In the genomic region with DNA sequence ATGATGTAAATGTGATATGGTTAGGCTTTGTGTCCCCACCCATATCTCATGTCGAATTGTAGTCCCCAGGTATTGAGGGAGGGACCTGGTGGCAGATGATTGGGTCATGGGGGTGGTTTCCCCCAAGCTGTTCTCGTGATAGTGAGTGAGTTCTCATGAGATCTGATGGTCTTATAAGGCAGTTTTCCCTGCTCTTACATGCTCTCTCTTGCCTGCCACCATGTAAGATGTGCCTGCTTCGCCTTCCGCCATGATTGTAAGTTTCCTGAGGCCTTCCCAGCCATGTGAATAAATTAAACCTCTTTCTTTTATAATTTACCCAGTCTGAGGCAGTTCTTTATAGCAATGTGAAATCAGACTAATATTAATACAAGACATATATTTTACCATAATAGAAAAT, we compare ENCODE assay signal across 33 cellular contexts. TPM values are rescaled to one million over a fixed set of nuclear protein-coding genes. Genes with fewer than 3 reads are reported as not detected.
"Had no signal": no experiment of that assay in that cellular context is flagged by ENCODE, and none has a peak within 500 bp of the region (broad histone marks: within the 10 kb centered on the region; RNA-seq: fewer than 3 reads in every experiment).

No MANE protein-coding gene starts in this region.

- H3K4me1 ChIP-seq: adrenal gland, ascending aorta, body of pancreas, breast epithelium had no signal

- H3K36me3 ChIP-seq: adrenal gland, ascending aorta, brain microvascular endothelial cell, breast epithelium, cardiac muscle cell had no signal

- H3K4me3 ChIP-seq: adrenal gland, ascending aorta, body of pancreas, breast epithelium, cardiac muscle cell had no signal

- H3K27ac ChIP-seq: adrenal gland, ascending aorta, body of pancreas, brain microvascular endothelial cell, breast epithelium, cardiac muscle cell had no signal

- H3K9me3 ChIP-seq: adrenal gland, ascending aorta, body of pancreas, breast epithelium had no signal

- H3K27me3 ChIP-seq: adrenal gland, ascending aorta, body of pancreas, brain microvascular endothelial cell, breast epithelium, cardiac muscle cell had no signal

- ATAC-seq: activated naive CD4-positive, alpha-beta T cell treated with anti-CD3 and anti-CD28 coated beads, Interleukin-2, amount 50 U/mL, for 72 hours; activated naive CD8-positive, alpha-beta T cell treated with anti-CD3 and anti-CD28 coated beads, Interleukin-2, amount 50 U/mL, for 24 hours; activated T-cell treated with anti-CD3 and anti-CD28 coated beads, Interleukin-2, amount 50 U/mL, for 4 hours; activated T-cell treated with anti-CD3 and anti-CD28 coated beads, Interleukin-2, amount 50 U/mL, for 72 hours; activated T-helper 17 cell treated with anti-CD3 and anti-CD28 coated beads, Interleukin-2, amount 50 U/mL, for 72 hours; body of pancreas had no signal

- FAIRE-seq: astrocyte, bronchial epithelial cell had no signal

- DNase-seq: activated effector memory CD4-positive, alpha-beta T cell treated with Interleukin-2 at 50 U/mL for 16 hours; activated gamma-delta T cell; activated gamma-delta T cell treated with Interleukin-2 at 50 U/mL for 16 hours; activated naive CD4-positive, alpha-beta T cell; activated naive CD4-positive, alpha-beta T cell treated with anti-CD3 and anti-CD28 coated beads for 36 hours; activated naive CD4-positive, alpha-beta T cell treated with anti-CD3 and anti-CD28 coated beads, Interleukin-2, amount 10 ng/mL, durations not matched to agents 7 days and 5 days; activated naive CD4-positive, alpha-beta T cell treated with anti-CD3 and anti-CD28 coated beads, Interleukin-2, amount 50 U/mL, for 16 hours; activated naive CD4-positive, alpha-beta T cell treated with Interleukin-2 at 50 U/mL for 16 hours; activated naive CD8-positive, alpha-beta T cell treated with anti-CD3 and anti-CD28 coated beads for 36 hours; activated naive CD8-positive, alpha-beta T cell treated with anti-CD3 and anti-CD28 coated beads, Interleukin-2, amount 10 ng/mL, durations not matched to agents 7 days and 5 days; activated naive CD8-positive, alpha-beta T cell treated with anti-CD3 and anti-CD28 coated beads, Interleukin-2, amount 50 U/mL, for 24 hours; activated T-cell treated with anti-CD3 and anti-CD28 coated beads, Interleukin-2, amount 50 U/mL, for 1 hour; activated T-cell treated with anti-CD3 and anti-CD28 coated beads, Interleukin-2, amount 50 U/mL, for 24 hours; activated T-cell treated with anti-CD3 and anti-CD28 coated beads, Interleukin-2, amount 50 U/mL, for 4 hours; activated T-cell treated with anti-CD3 and anti-CD28 coated beads, Interleukin-2, amount 50 U/mL, for 48 hours; activated T-cell treated with anti-CD3 and anti-CD28 coated beads, Interleukin-2, amount 50 U/mL, for 72 hours; adrenal gland; amniotic stem cell; amygdala; anterior cingulate cortex; aorta; body of pancreas; brain microvascular endothelial cell; caudate nucleus; central memory CD4-positive, alpha-beta T cell; cerebellar nuclear complex had no signal

RNA-seq across cellular contexts. Expression of gene S100P, which starts 46.2 kb away (rescaled TPM):
- total RNA-seq: ascending aorta, astrocyte, cardiac muscle cell had no signal
- polyA plus RNA-seq: cardiac muscle cell had no signal
